Comparison of ENCODE assay signal across 8 cellular contexts in the genomic region with DNA sequence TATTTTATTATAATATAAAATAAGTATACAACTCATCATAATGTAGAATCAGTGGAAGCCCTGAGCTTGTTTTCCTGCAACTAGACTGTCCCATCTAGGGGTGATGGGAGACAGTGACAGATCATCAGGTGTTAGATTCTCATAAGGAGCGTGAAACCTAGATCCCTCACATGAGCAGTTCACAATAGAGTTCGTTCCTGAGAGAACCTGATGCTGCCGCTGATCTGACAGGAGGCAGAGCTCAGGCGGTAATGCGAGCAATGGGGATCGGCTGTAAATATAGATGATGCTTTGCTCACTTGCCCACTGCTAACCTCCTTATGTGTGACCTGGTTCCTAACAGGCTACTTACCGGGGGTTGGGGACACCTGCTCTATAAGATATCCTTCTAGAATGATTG. TPM values are rescaled to one million over a fixed set of nuclear protein-coding genes. Genes with fewer than 3 reads are reported as not detected.
DNase-seq lines count a peak whose midpoint lies in the region; ATAC-seq and TF ChIP-seq lines count a peak whose summit lies in the region.
"Not testable (repeated sequence)": the region's sequence is repeated elsewhere in the genome, so short reads cannot be mapped to it uniquely, and the experiment has no call there.

No MANE protein-coding gene starts in this region.

- not testable (repeated sequence) for H3K9me3 ChIP-seq in HEK293 (ENCODE audit: control insufficient read depth, insufficient read depth, low read depth, low read length); esophagus muscularis mucosa; gastroesophageal sphincter; muscle layer of colon (ENCODE audit: low read length); sigmoid colon; aorta (ENCODE audit: control insufficient read depth, low read length)

- H3K27ac ChIP-seq in HEK293 (ENCODE audit: extremely low read depth, low read depth, low read length): not testable (repeated sequence)
- H3K27ac ChIP-seq in VCaP: peak overlapping the region; percentile 75
- peak overlapping the region; percentile 25 to 95 (median 62) for H3K27ac ChIP-seq in esophagus muscularis mucosa (replicated peaks in 1 of 4)
- H3K27ac ChIP-seq in gastroesophageal sphincter: peak overlapping the region in 3 of 4 donors; percentile 8 to 43 (median 11)
- H3K27ac ChIP-seq in muscle layer of colon (ENCODE audit: low read depth, low read length): peak overlapping the region; percentile 12
- peak overlapping the region; percentile 4 to 98 (median 66) for H3K27ac ChIP-seq in sigmoid colon
- H3K27ac ChIP-seq in aorta (ENCODE audit: low read depth in 1 of 2, low read length in 2 of 2): peak overlapping the region; percentile 1 to 27

- intact Hi-C loops in esophagus muscularis mucosa (cut with DNase I); sigmoid colon (cut with DNase I); aorta (cut with DNase I): not testable (repeated sequence)

- H3K36me3 Mint-ChIP-seq in endothelial cell (ENCODE audit: low read depth, unreplicated experiment): not testable (repeated sequence)

- not testable (repeated sequence) for H3K27me3 ChIP-seq in esophagus muscularis mucosa; gastroesophageal sphincter; muscle layer of colon (ENCODE audit: control insufficient read depth in 1 of 2, insufficient read depth in 2 of 2, low read length in 2 of 2); sigmoid colon; aorta (ENCODE audit: control insufficient read depth in 1 of 2, insufficient read depth in 2 of 2, low read length in 1 of 2)

- CTCF ChIA-PET in HEK293 (lab: Yijun Ruan, JAX): not testable (repeated sequence)

- peak overlapping the region; percentile 48 for H3K27ac Mint-ChIP-seq in endothelial cell (ENCODE audit: unreplicated experiment)

- not testable (repeated sequence) for H3K4me3 ChIP-seq in HEK293 (ENCODE audit: low read depth, low read length); esophagus muscularis mucosa; gastroesophageal sphincter; muscle layer of colon (ENCODE audit: low read depth in 1 of 2, low read length in 2 of 2); sigmoid colon; aorta (ENCODE audit: low read length in 2 of 2)

- POLR2A ChIA-PET in HEK293 (lab: Yijun Ruan, JAX): not testable (repeated sequence)

- not testable (repeated sequence) for H3K9me3 Mint-ChIP-seq in endothelial cell (ENCODE audit: unreplicated experiment)

- not testable (repeated sequence) for ATAC-seq in gastroesophageal sphincter; aorta (ENCODE audit: low FRiP score)

- not testable (repeated sequence) for H3K9ac ChIP-seq in muscle layer of colon (ENCODE audit: low read length)

- H3K4me3 Mint-ChIP-seq in endothelial cell (ENCODE audit: unreplicated experiment): not testable (repeated sequence)

- peaks cover 29% of the 10 kb centered on the region for H3K4me1 Mint-ChIP-seq in endothelial cell (ENCODE audit: unreplicated experiment)

- H3K4me1 ChIP-seq in HEK293 (ENCODE audit: control insufficient read depth, insufficient read depth, low read length); aorta (ENCODE audit: control insufficient read depth in 1 of 2, insufficient read depth in 2 of 2, low read length in 2 of 2): not testable (repeated sequence)
- H3K4me1 ChIP-seq in esophagus muscularis mucosa: peaks cover 0 to 60% (median 53%) of the 10 kb centered on the region in 4 donors
- H3K4me1 ChIP-seq in gastroesophageal sphincter: peaks cover 0 to 55% (median 4%) of the 10 kb centered on the region in 3 donors
- H3K4me1 ChIP-seq in muscle layer of colon (ENCODE audit: insufficient read depth, low read length): peaks cover 21% of the 10 kb centered on the region
- H3K4me1 ChIP-seq in sigmoid colon: peaks cover 0 to 66% (median 38%) of the 10 kb centered on the region in 4 donors

- TF ChIP-seq EP300 in esophagus muscularis mucosa (IDR thresholded peaks at IDR 0.05); gastroesophageal sphincter (IDR thresholded peaks at IDR 0.05); sigmoid colon (IDR thresholded peaks at IDR 0.05): not testable (repeated sequence)

- 73% methylated on average over 7 of the region's 7 CpGs for WGBS in esophagus muscularis mucosa
- 73 to 77% methylated on average over 5 to 7 of the region's 7 CpGs for WGBS in gastroesophageal sphincter (ENCODE audit: low coverage in 1 of 2), 2 donors
- 95 to 97% methylated on average over 7 of the region's 7 CpGs for WGBS in sigmoid colon, 2 donors
- whole genome bisulfite sequencing in aorta, 2 donors: 83 to 90% methylated on average over 7 of the region's 7 CpGs

- H3K27me3 Mint-ChIP-seq in endothelial cell (ENCODE audit: unreplicated experiment): not testable (repeated sequence)

- DNase-seq in endothelial cell (ENCODE audit: low spot score); esophagus muscularis mucosa (ENCODE audit: extremely low spot score); sigmoid colon; aorta: not testable (repeated sequence)

- H3K36me3 ChIP-seq in HEK293 (ENCODE audit: control insufficient read depth in 2 of 2, insufficient read depth in 1 of 2, low read length in 2 of 2) (peaks cover 0 to 22% of the 10 kb centered on the region in 2 experiments; a peak in 1 of 3 replicates), esophagus muscularis mucosa (peaks cover 0 to 57% (median 25%) of the 10 kb centered on the region in 4 donors), gastroesophageal sphincter (peaks cover 16 to 56% of the 10 kb centered on the region in 2 donors), muscle layer of colon (ENCODE audit: insufficient read depth, low read length) (peaks cover 35% of the 10 kb centered on the region), sigmoid colon (peaks cover 3 to 67% (median 25%) of the 10 kb centered on the region in 4 donors)
- not testable (repeated sequence) for H3K36me3 ChIP-seq in aorta (ENCODE audit: control insufficient read depth in 1 of 2, insufficient read depth in 2 of 2, low read length in 1 of 2)

- not testable (repeated sequence) for TF ChIP-seq POLR2A in esophagus muscularis mucosa (IDR thresholded peaks at IDR 0.05; ENCODE audit: low read depth); gastroesophageal sphincter (IDR thresholded peaks at IDR 0.05); sigmoid colon (IDR thresholded peaks at IDR 0.05)

- not testable (repeated sequence) for TF ChIP-seq CTCF in HEK293 (tag by site-specific recombination; IDR thresholded peaks at IDR 0.05); VCaP (conservative IDR thresholded peaks at IDR 0.05); endothelial cell (IDR thresholded peaks at IDR 0.05; ENCODE audit: unreplicated experiment); esophagus muscularis mucosa (IDR thresholded peaks at IDR 0.05); gastroesophageal sphincter (IDR thresholded peaks at IDR 0.05); sigmoid colon (IDR thresholded peaks at IDR 0.05)

TF ChIP-seq in HEK293, 187 proteins besides CTCF, POLR2A, EP300 and RAD21:
- TF ChIP-seq ZNF610 (tag by site-specific recombination; IDR thresholded peaks at IDR 0.05; ENCODE audit: borderline replicate concordance): peak; percentile 46; the same call in 1 of the 2 replicates

RNA-seq across cellular contexts. Expression of a gene that starts 26.8 kb away (rescaled TPM):
- total RNA-seq in endothelial cell (ENCODE audit: unreplicated experiment): 13.9 TPM
- total RNA-seq in esophagus muscularis mucosa: 10 to 100 TPM; 20.5 to 30.3 (median 25.3) TPM
- 10 to 100 TPM; 21.3 to 36.7 (median 28.1) TPM for total RNA-seq in gastroesophageal sphincter
- 10 to 100 TPM; 15.3 to 26.4 (median 19.2) TPM for total RNA-seq in sigmoid colon
- polyA plus RNA-seq in sigmoid colon: 10 to 100 TPM in 1 of 3 donors, 1 to 10 TPM in 2; 6.6 to 24.9 (median 7.6) TPM
- total RNA-seq in aorta: 10 to 100 TPM; 16.0 to 17.2 TPM
- 1 to 10 TPM; 8.8 to 9.7 TPM for polyA plus RNA-seq in aorta
